ENCODE assay signal across 1 cellular context in the genomic region with DNA sequence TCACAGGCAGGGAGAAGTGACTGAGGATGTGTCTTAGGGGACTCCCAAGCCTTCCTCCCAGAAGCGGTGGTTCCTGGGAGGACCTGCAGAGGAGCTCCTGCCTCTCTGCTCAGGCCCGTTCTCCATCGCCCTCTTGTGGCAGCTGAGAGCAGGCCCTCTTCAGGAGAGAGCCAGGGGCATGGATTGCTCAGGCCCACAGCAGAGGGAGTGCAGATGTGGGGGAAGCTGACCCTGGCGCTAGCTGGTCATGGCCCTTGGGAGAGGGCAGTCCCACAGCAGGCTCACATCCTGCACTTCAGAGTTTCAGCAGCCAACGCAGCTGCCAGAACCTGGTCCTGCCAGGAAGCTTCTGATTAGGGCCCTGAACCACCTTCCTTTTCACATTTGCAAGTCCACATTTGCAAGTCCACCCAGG.
TF ChIP-seq lines count a peak whose summit lies in the region.

No MANE protein-coding gene starts in this region.

TF ChIP-seq in GM12878, 131 proteins besides CTCF, POLR2A, EP300 and RAD21 (continued from another document):
- TF ChIP-seq, protein P1, sequence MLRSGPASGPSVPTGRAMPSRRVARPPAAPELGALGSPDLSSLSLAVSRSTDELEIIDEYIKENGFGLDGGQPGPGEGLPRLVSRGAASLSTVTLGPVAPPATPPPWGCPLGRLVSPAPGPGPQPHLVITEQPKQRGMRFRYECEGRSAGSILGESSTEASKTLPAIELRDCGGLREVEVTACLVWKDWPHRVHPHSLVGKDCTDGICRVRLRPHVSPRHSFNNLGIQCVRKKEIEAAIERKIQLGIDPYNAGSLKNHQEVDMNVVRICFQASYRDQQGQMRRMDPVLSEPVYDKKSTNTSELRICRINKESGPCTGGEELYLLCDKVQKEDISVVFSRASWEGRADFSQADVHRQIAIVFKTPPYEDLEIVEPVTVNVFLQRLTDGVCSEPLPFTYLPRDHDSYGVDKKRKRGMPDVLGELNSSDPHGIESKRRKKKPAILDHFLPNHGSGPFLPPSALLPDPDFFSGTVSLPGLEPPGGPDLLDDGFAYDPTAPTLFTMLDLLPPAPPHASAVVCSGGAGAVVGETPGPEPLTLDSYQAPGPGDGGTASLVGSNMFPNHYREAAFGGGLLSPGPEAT (IDR thresholded peaks at IDR 0.05; ENCODE audit: low read depth) = peak; percentile 26; the same call in 1 of the 2 replicates
- TF ChIP-seq, protein P2, sequence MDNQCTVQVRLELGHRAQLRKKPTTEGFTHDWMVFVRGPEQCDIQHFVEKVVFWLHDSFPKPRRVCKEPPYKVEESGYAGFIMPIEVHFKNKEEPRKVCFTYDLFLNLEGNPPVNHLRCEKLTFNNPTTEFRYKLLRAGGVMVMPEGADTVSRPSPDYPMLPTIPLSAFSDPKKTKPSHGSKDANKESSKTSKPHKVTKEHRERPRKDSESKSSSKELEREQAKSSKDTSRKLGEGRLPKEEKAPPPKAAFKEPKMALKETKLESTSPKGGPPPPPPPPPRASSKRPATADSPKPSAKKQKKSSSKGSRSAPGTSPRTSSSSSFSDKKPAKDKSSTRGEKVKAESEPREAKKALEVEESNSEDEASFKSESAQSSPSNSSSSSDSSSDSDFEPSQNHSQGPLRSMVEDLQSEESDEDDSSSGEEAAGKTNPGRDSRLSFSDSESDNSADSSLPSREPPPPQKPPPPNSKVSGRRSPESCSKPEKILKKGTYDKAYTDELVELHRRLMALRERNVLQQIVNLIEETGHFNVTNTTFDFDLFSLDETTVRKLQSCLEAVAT (IDR thresholded peaks at IDR 0.05) = no peak
- TF ChIP-seq, protein P3, sequence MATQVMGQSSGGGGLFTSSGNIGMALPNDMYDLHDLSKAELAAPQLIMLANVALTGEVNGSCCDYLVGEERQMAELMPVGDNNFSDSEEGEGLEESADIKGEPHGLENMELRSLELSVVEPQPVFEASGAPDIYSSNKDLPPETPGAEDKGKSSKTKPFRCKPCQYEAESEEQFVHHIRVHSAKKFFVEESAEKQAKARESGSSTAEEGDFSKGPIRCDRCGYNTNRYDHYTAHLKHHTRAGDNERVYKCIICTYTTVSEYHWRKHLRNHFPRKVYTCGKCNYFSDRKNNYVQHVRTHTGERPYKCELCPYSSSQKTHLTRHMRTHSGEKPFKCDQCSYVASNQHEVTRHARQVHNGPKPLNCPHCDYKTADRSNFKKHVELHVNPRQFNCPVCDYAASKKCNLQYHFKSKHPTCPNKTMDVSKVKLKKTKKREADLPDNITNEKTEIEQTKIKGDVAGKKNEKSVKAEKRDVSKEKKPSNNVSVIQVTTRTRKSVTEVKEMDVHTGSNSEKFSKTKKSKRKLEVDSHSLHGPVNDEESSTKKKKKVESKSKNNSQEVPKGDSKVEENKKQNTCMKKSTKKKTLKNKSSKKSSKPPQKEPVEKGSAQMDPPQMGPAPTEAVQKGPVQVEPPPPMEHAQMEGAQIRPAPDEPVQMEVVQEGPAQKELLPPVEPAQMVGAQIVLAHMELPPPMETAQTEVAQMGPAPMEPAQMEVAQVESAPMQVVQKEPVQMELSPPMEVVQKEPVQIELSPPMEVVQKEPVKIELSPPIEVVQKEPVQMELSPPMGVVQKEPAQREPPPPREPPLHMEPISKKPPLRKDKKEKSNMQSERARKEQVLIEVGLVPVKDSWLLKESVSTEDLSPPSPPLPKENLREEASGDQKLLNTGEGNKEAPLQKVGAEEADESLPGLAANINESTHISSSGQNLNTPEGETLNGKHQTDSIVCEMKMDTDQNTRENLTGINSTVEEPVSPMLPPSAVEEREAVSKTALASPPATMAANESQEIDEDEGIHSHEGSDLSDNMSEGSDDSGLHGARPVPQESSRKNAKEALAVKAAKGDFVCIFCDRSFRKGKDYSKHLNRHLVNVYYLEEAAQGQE (IDR thresholded peaks at IDR 0.05; ENCODE audit: low read depth, low read length) = no peak
- TF ChIP-seq GATAD2B (conservative IDR thresholded peaks at IDR 0.05; ENCODE audit: low read depth) (peak; percentile 52; the same call in 1 of the 2 replicates), ATF7 (IDR thresholded peaks at IDR 0.05; ENCODE audit: low read depth) (no peak), DPF2 (IDR thresholded peaks at IDR 0.05) (0 out of 2 replicates have a peak, but pooled peaks have one; percentile 19), SIN3A (IDR thresholded peaks at IDR 0.05; ENCODE audit: low read depth, low read length) (no peak), ETV6 (conservative IDR thresholded peaks at IDR 0.05 in 1 of 2, IDR thresholded peaks at IDR 0.05 in 1 of 2; ENCODE audit: borderline replicate concordance in 1 of 2, low read depth in 1 of 2) (no peak), SREBF1 (IDR thresholded peaks at IDR 0.05; ENCODE audit: low read length) (no peak), TARDBP (IDR thresholded peaks at IDR 0.05; ENCODE audit: borderline replicate concordance) (no peak), RELA (IDR thresholded peaks at IDR 0.05; ENCODE audit: borderline replicate concordance, partially characterized antibody) (no peak), TCF3 (IDR thresholded peaks at IDR 0.05; ENCODE audit: borderline replicate concordance, insufficient read depth, low read depth, low read length) (no peak), NFIC (IDR thresholded peaks at IDR 0.05; ENCODE audit: low read depth, low read length) (no peak), HCFC1 (IDR thresholded peaks at IDR 0.05; ENCODE audit: low read length) (no peak), ZNF217 (IDR thresholded peaks at IDR 0.05) (no peak), NR2F1 (conservative IDR thresholded peaks at IDR 0.05) (no peak), NFXL1 (IDR thresholded peaks at IDR 0.05; ENCODE audit: borderline replicate concordance) (no peak; the same call in 1 of the 2 replicates), ZNF24 (IDR thresholded peaks at IDR 0.05) (no peak), IKZF2 (IDR thresholded peaks at IDR 0.05) (peak; percentile 31 to 43; a peak in 2 of 4 replicates), BCL11A (IDR thresholded peaks at IDR 0.05; ENCODE audit: low read depth, low read length) (no peak), SMC3 (IDR thresholded peaks at IDR 0.05; ENCODE audit: borderline replicate concordance, low read length) (peak; percentile 19; the same call in 1 of the 2 replicates), MYB (IDR thresholded peaks at IDR 0.05; ENCODE audit: borderline replicate concordance, low read depth, low read length) (no peak), BACH1 (IDR thresholded peaks at IDR 0.05; ENCODE audit: borderline replicate concordance) (no peak), ZNF622 (IDR thresholded peaks at IDR 0.05) (no peak)
- TF ChIP-seq, protein P4, sequence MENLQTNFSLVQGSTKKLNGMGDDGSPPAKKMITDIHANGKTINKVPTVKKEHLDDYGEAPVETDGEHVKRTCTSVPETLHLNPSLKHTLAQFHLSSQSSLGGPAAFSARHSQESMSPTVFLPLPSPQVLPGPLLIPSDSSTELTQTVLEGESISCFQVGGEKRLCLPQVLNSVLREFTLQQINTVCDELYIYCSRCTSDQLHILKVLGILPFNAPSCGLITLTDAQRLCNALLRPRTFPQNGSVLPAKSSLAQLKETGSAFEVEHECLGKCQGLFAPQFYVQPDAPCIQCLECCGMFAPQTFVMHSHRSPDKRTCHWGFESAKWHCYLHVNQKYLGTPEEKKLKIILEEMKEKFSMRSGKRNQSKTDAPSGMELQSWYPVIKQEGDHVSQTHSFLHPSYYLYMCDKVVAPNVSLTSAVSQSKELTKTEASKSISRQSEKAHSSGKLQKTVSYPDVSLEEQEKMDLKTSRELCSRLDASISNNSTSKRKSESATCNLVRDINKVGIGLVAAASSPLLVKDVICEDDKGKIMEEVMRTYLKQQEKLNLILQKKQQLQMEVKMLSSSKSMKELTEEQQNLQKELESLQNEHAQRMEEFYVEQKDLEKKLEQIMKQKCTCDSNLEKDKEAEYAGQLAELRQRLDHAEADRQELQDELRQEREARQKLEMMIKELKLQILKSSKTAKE (IDR thresholded peaks at IDR 0.05; ENCODE audit: low read depth, poor library complexity, severe bottlenecking) = no peak
- TF ChIP-seq, protein P5, sequence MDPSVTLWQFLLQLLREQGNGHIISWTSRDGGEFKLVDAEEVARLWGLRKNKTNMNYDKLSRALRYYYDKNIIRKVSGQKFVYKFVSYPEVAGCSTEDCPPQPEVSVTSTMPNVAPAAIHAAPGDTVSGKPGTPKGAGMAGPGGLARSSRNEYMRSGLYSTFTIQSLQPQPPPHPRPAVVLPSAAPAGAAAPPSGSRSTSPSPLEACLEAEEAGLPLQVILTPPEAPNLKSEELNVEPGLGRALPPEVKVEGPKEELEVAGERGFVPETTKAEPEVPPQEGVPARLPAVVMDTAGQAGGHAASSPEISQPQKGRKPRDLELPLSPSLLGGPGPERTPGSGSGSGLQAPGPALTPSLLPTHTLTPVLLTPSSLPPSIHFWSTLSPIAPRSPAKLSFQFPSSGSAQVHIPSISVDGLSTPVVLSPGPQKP (IDR thresholded peaks at IDR 0.05; ENCODE audit: low read depth, low read length) = no peak
- TF ChIP-seq, protein P6, sequence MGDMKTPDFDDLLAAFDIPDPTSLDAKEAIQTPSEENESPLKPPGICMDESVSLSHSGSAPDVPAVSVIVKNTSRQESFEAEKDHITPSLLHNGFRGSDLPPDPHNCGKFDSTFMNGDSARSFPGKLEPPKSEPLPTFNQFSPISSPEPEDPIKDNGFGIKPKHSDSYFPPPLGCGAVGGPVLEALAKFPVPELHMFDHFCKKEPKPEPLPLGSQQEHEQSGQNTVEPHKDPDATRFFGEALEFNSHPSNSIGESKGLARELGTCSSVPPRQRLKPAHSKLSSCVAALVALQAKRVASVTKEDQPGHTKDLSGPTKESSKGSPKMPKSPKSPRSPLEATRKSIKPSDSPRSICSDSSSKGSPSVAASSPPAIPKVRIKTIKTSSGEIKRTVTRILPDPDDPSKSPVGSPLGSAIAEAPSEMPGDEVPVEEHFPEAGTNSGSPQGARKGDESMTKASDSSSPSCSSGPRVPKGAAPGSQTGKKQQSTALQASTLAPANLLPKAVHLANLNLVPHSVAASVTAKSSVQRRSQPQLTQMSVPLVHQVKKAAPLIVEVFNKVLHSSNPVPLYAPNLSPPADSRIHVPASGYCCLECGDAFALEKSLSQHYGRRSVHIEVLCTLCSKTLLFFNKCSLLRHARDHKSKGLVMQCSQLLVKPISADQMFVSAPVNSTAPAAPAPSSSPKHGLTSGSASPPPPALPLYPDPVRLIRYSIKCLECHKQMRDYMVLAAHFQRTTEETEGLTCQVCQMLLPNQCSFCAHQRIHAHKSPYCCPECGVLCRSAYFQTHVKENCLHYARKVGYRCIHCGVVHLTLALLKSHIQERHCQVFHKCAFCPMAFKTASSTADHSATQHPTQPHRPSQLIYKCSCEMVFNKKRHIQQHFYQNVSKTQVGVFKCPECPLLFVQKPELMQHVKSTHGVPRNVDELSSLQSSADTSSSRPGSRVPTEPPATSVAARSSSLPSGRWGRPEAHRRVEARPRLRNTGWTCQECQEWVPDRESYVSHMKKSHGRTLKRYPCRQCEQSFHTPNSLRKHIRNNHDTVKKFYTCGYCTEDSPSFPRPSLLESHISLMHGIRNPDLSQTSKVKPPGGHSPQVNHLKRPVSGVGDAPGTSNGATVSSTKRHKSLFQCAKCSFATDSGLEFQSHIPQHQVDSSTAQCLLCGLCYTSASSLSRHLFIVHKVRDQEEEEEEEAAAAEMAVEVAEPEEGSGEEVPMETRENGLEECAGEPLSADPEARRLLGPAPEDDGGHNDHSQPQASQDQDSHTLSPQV (IDR thresholded peaks at IDR 0.05) = no peak
- TF ChIP-seq, protein P7, sequence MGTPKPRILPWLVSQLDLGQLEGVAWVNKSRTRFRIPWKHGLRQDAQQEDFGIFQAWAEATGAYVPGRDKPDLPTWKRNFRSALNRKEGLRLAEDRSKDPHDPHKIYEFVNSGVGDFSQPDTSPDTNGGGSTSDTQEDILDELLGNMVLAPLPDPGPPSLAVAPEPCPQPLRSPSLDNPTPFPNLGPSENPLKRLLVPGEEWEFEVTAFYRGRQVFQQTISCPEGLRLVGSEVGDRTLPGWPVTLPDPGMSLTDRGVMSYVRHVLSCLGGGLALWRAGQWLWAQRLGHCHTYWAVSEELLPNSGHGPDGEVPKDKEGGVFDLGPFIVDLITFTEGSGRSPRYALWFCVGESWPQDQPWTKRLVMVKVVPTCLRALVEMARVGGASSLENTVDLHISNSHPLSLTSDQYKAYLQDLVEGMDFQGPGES (IDR thresholded peaks at IDR 0.05) = no peak; the same call in 1 of the 2 replicates
